Comparison of ENCODE assay signal across 9 cellular contexts in the genomic region with DNA sequence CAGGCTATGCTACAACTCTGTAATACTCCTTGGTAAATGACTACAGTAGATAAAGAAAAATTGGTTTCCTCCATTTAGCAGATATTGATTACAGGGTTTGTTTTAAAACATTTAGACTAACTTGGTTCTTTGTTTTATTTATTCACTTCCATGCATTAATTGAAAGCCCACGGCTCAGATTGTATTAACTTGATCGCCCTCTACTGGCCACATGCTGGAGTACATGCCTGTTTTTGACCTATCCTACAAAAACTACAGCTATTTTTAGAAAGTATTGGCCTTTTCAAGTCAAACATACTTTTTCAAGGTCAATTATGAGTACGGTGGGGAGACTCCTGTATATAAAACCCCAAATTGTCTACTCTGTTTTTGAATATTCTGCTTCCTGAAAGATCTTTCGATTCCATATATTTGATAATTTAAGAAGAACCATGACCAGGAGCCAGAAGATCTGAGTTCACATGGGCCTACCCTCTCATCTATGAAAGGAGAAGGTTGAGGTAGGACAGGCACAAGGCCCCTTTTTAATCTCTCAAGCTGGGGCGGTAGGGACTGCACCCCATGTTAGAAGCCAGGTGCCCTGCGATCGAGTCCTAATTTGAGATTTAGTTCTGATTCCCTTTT. TPM values are rescaled to one million over a fixed set of nuclear protein-coding genes. Genes with fewer than 3 reads are reported as not detected.
A peak's percentile ranks its signal among the peaks of the same experiment; 100 is the strongest.
DNase-seq lines count a peak whose midpoint lies in the region; ATAC-seq and TF ChIP-seq lines count a peak whose summit lies in the region.
"Had no signal": no experiment of that assay in that cellular context is flagged by ENCODE, and none has a peak within 500 bp of the region (broad histone marks: within the 10 kb centered on the region; RNA-seq: fewer than 3 reads in every experiment).

No MANE protein-coding gene starts in this region.

- no peaks in the 10 kb centered on the region for H3K36me3 Mint-ChIP-seq in activated T-helper 17 cell treated with anti-CD3 and anti-CD28 coated beads, Interleukin-2, amount 50 U/mL, for 72 hours (ENCODE audit: low read depth)

- DNase-seq in CMK (ENCODE audit: low read depth) (peak; percentile 2), GM19238 (ENCODE audit: insufficient read length, low spot score) (peak; percentile 6), NCI-H1694 (lab: John Stamatoyannopoulos, UW) (peak; percentile 56), fibroblast of pulmonary artery (ENCODE audit: low read depth) (peak; percentile 55), pons (ENCODE audit: low spot score) (peak; percentile 65)
- peak; percentile 1 to 15 for DNase-seq in activated CD4-positive, alpha-beta T cell treated with anti-CD3 and anti-CD28 coated beads for 4 hours

- H3K4me3 ChIP-seq in fibroblast of pulmonary artery (replicated peaks; ENCODE audit: low read depth, low read length): no peak overlapping the region

- H3K27ac Mint-ChIP-seq in activated T-helper 17 cell treated with anti-CD3 and anti-CD28 coated beads, Interleukin-2, amount 50 U/mL, for 72 hours: no peak overlapping the region

- no peaks in the 10 kb centered on the region for H3K4me1 Mint-ChIP-seq in activated T-helper 17 cell treated with anti-CD3 and anti-CD28 coated beads, Interleukin-2, amount 50 U/mL, for 72 hours

- peaks cover 3% of the 10 kb centered on the region for H3K27me3 Mint-ChIP-seq in activated T-helper 17 cell treated with anti-CD3 and anti-CD28 coated beads, Interleukin-2, amount 50 U/mL, for 72 hours

- H3K9me3 Mint-ChIP-seq in activated T-helper 17 cell treated with anti-CD3 and anti-CD28 coated beads, Interleukin-2, amount 50 U/mL, for 72 hours: no peaks in the 10 kb centered on the region

- no peak for ATAC-seq in GM18517 (IDR thresholded peaks at IDR 0.05; ENCODE audit: unreplicated experiment)
- ATAC-seq in activated T-helper 17 cell treated with anti-CD3 and anti-CD28 coated beads, Interleukin-2, amount 50 U/mL, for 72 hours (replicated peaks): no peak

- peak; percentile 76 for TF ChIP-seq CTCF in fibroblast of pulmonary artery (IDR thresholded peaks at IDR 0.05; ENCODE audit: low read length, missing control alignments)

- no peak overlapping the region for H3K4me3 Mint-ChIP-seq in activated T-helper 17 cell treated with anti-CD3 and anti-CD28 coated beads, Interleukin-2, amount 50 U/mL, for 72 hours

RNA-seq across cellular contexts. Expression of a gene that starts 51.8 kb away (rescaled TPM):
- total RNA-seq in activated T-helper 17 cell treated with anti-CD3 and anti-CD28 coated beads, Interleukin-2, amount 50 U/mL, for 72 hours: under 1 TPM in 1 of 2 donors, not detected in 1; 0.56 TPM
- total RNA-seq: T-helper 1 cell treated with Interleukin-12 subunit alpha and Interleukin-12 subunit beta and Interleukin-4 antibody, amounts not matched to agents 30 ng/mL and 1 ng/mL, for 36 hours had no signal

Comparison
In these comparisons a context has a peak if more than half of its experiments do, and no peak if none do; other contexts are left out.
1. DNase-seq: peak in every context shown above with its lines; median percentile 65 in pons; 56 in NCI-H1694; 55 in fibroblast of pulmonary artery; 8 in activated CD4-positive, alpha-beta T cell treated with anti-CD3 and anti-CD28 coated beads for 4 hours; 6 in GM19238; 2 in CMK.